In genomic region chr6:43702522-43703440, GRCh38 we compare ENCODE assay signal across 8 cellular contexts. TPM values are rescaled to one million over a fixed set of nuclear protein-coding genes. Genes with fewer than 3 reads are reported as not detected.
DNase-seq lines count a peak whose midpoint lies in the region; ATAC-seq and TF ChIP-seq lines count a peak whose summit lies in the region.

No MANE protein-coding gene starts in this region.

- 20 to 27% methylated on average over 14 to 15 of the region's 15 CpGs for WGBS in lower leg skin, 2 donors

- H3K27me3 ChIP-seq in PC-9 (ENCODE audit: insufficient read depth, low read depth) (no peaks in the 10 kb centered on the region), subcutaneous abdominal adipose tissue (ENCODE audit: control insufficient read depth in 5 of 5, insufficient read depth in 4 of 5, low read length in 5 of 5) (peaks cover 0 to 11% (median 4%) of the 10 kb centered on the region in 5 donors)

- no peak for TF ChIP-seq POLR2A in lower leg skin (IDR thresholded peaks at IDR 0.05)

- DNase-seq in DMS53 (lab: John Stamatoyannopoulos, UW) = peak; percentile 98
- DNase-seq in HFF-Myc (ENCODE audit: extremely low read depth, low read depth) = peak; percentile 63
- DNase-seq in PC-9 = peak; percentile 93 to 96
- peak; percentile 94 for DNase-seq in ecto neural progenitor cell (ENCODE audit: low spot score)
- peak; percentile 89 to 98 for DNase-seq in lower leg skin (ENCODE audit: low spot score in 2 of 2)

- H3K4me2 ChIP-seq in PC-9 = peak overlapping the region; percentile 76

- H2AFZ ChIP-seq in PC-9 = peak overlapping the region; percentile 36

- H4K20me1 ChIP-seq in PC-9 (ENCODE audit: insufficient read depth) = no peaks in the 10 kb centered on the region

- H3K9me2 ChIP-seq in PC-9 (ENCODE audit: insufficient read depth) = no peaks in the 10 kb centered on the region

- CTCF ChIA-PET in PC-9 (lab: Charles Lee) = no interaction called here

- peak overlapping the region; percentile 75 for H3K27ac ChIP-seq in PC-9
- H3K27ac ChIP-seq in subcutaneous abdominal adipose tissue (ENCODE audit: low read depth, low read length) = peak overlapping the region; percentile 84

- TF ChIP-seq CTCF in HFF-Myc (IDR thresholded peaks at IDR 0.05; ENCODE audit: low read depth, low read length, missing control alignments) (no peak), PC-9 (conservative IDR thresholded peaks at IDR 0.05) (no peak), lower leg skin (IDR thresholded peaks at IDR 0.05) (no peak)

- peaks cover 63% of the 10 kb centered on the region for H3F3A ChIP-seq in PC-9 (ENCODE audit: insufficient read depth, low read depth)

- peaks cover 80% of the 10 kb centered on the region for H3K4me1 ChIP-seq in PC-9 (replicated peaks; ENCODE audit: insufficient read depth)
- peaks cover 17 to 54% (median 49%) of the 10 kb centered on the region in 5 donors for H3K4me1 ChIP-seq in subcutaneous abdominal adipose tissue (ENCODE audit: control insufficient read depth in 5 of 5, insufficient read depth in 5 of 5, low read length in 5 of 5)

- POLR2A ChIA-PET in PC-9 (lab: Charles Lee; ENCODE audit: unreplicated experiment) = no interaction called here

- H3K79me2 ChIP-seq in PC-9 (ENCODE audit: low read depth) = no peaks in the 10 kb centered on the region

- H3K9me3 ChIP-seq in PC-9 (ENCODE audit: insufficient read depth, low read depth) = no peaks in the 10 kb centered on the region
- no peaks in the 10 kb centered on the region for H3K9me3 ChIP-seq in subcutaneous abdominal adipose tissue (ENCODE audit: control insufficient read depth in 5 of 5, low read length in 5 of 5)

- H3K36me3 ChIP-seq in PC-9 (ENCODE audit: low read depth) (no peaks in the 10 kb centered on the region), subcutaneous abdominal adipose tissue (ENCODE audit: control insufficient read depth in 5 of 5, insufficient read depth in 5 of 5, low read length in 5 of 5) (no peaks in the 10 kb centered on the region)

- no TSS peak for BruUV-seq in PC-9 (replicated peaks; lab: Mats Ljungman, UMichigan)

- peak overlapping the region in 3 of 5 donors; percentile 1 to 30 (median 21) for H3K9ac ChIP-seq in subcutaneous abdominal adipose tissue (ENCODE audit: low read length in 5 of 5)

- ATAC-seq in HG03039 (IDR thresholded peaks at IDR 0.05; ENCODE audit: unreplicated experiment) (no peak), HG03457 (IDR thresholded peaks at IDR 0.05; ENCODE audit: unreplicated experiment) (no peak)

- intact Hi-C loops in PC-9 (cut with micrococcal nuclease; ENCODE audit: unreplicated experiment) = no loop called here
- intact Hi-C loops in lower leg skin (cut with DNase I; ENCODE audit: low total_unique reads) = no loop called here

- no peak overlapping the region for H3K4me3 ChIP-seq in HFF-Myc (replicated peaks; ENCODE audit: low read depth, low read length)
- peak overlapping the region; percentile 40 for H3K4me3 ChIP-seq in PC-9
- H3K4me3 ChIP-seq in lower leg skin (ENCODE audit: low read depth, poor library complexity, severe bottlenecking) = no peak overlapping the region
- H3K4me3 ChIP-seq in subcutaneous abdominal adipose tissue (ENCODE audit: low read depth in 1 of 5, low read length in 5 of 5) = peak overlapping the region in 3 of 5 donors; percentile 19 to 44 (median 34)

RNA-seq across cellular contexts. Expression of gene MRPS18A, which starts 15.2 kb away (rescaled TPM):
- total RNA-seq in PC-9 (2021) (49.1 and 54.8 TPM in 2 replicates), lower leg skin (10 to 100 TPM; 42.5 to 56.2 (median 50.9) TPM)

RNA-seq across cellular contexts. Expression of gene RSPH9, which starts 57.9 kb away (rescaled TPM):
- total RNA-seq in PC-9 (2021) = not detected in 2 replicates
- under 1 TPM in 2 of 4 donors, not detected in 2; 0.17 to 0.42 TPM for total RNA-seq in lower leg skin

Comparison
In these comparisons a context has a peak if more than half of its experiments do, and no peak if none do; other contexts are left out.
1. H3K4me3 ChIP-seq: peak in PC-9 (single experiment) and subcutaneous abdominal adipose tissue (3 of 5); none in HFF-Myc (single experiment) and lower leg skin (single experiment).
2. Peak in every context shown above with its lines, with median percentiles within 50 percentile points of each other: DNase-seq.